ENCODE assay signal across 10 cellular contexts in the genomic region with DNA sequence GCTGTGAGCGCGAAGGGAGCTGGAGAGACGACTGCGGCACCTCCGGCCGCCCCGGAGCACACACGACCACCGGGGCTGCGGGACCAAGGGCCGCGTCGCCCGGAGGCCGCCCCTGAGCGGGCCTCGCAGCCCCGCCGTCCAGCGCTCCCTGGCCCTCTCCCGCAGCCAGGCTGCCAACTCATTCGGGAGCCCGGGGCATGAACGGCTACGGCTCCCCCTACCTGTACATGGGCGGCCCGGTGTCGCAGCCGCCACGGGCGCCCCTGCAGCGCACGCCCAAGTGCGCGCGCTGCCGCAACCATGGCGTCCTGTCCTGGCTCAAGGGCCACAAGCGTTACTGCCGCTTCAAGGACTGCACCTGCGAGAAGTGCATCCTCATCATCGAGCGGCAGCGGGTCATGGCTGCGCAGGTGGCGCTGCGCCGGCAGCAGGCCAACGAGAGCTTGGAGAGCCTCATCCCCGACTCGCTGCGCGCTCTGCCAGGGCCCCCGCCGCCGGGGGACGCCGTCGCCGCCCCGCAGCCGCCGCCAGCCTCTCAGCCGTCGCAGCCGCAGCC. TPM values are rescaled to one million over a fixed set of nuclear protein-coding genes. Genes with fewer than 3 reads are reported as not detected.
DNase-seq lines count a peak whose midpoint lies in the region; ATAC-seq, FAIRE-seq and TF ChIP-seq lines count a peak whose summit lies in the region.
"Had no signal": no experiment of that assay in that cellular context is flagged by ENCODE, and none has a peak within 500 bp of the region (broad histone marks: within the 10 kb centered on the region; RNA-seq: fewer than 3 reads in every experiment).

No MANE protein-coding gene starts in this region.

- DNase-seq in DMS153 (lab: John Stamatoyannopoulos, UW): peak; percentile 69
- DNase-seq in astrocyte (ENCODE audit: low read depth): no peak
- no peak for DNase-seq in lower lobe of right lung
- no peak for DNase-seq in immature natural killer cell
- no peak for DNase-seq in H4 (ENCODE audit: low spot score)
- no peak for DNase-seq in activated CD4-positive, alpha-beta memory T cell treated with anti-CD3 and anti-CD28 coated beads, Interleukin-2, amount 10 ng/mL, durations not matched to agents 7 days and 5 days
- no peak for DNase-seq in NCI-H2107 (lab: John Stamatoyannopoulos, UW)

- H3K27me3 Mint-ChIP-seq in astrocyte (ENCODE audit: low read depth, unreplicated experiment) (peaks cover 78% of the 10 kb centered on the region), immature natural killer cell (ENCODE audit: low read depth in 3 of 3) (peaks cover 33 to 49% (median 45%) of the 10 kb centered on the region in 3 donors)
- H3K27me3 Mint-ChIP-seq in activated CD4-positive, alpha-beta memory T cell treated with anti-CD3 and anti-CD28 coated beads, Interleukin-2, amount 10 ng/mL, durations not matched to agents 7 days and 5 days: peaks cover 82% of the 10 kb centered on the region

- H3K9ac ChIP-seq in HUES6 (ENCODE audit: low read length) (no peak overlapping the region), astrocyte (ENCODE audit: low read length) (no peak overlapping the region)

- peak overlapping the region; percentile 30 for H3K4me2 ChIP-seq in astrocyte (ENCODE audit: low read length)

- H3K27me3 ChIP-seq in HUES6 (ENCODE audit: control insufficient read depth, insufficient read depth, low read length) (peaks cover 100% of the 10 kb centered on the region), astrocyte (ENCODE audit: insufficient read depth, low read length) (peaks cover 86% of the 10 kb centered on the region), lower lobe of right lung (ENCODE audit: low read depth) (peaks cover 99% of the 10 kb centered on the region)

- H3K36me3 Mint-ChIP-seq in astrocyte (ENCODE audit: low read depth, unreplicated experiment): no peaks in the 10 kb centered on the region
- no peaks in the 10 kb centered on the region for H3K36me3 Mint-ChIP-seq in immature natural killer cell
- peaks cover 9% of the 10 kb centered on the region for H3K36me3 Mint-ChIP-seq in activated CD4-positive, alpha-beta memory T cell treated with anti-CD3 and anti-CD28 coated beads, Interleukin-2, amount 10 ng/mL, durations not matched to agents 7 days and 5 days (ENCODE audit: low read depth)

- H3K4me3 Mint-ChIP-seq in astrocyte (ENCODE audit: unreplicated experiment): no peak overlapping the region
- H3K4me3 Mint-ChIP-seq in immature natural killer cell: no peak overlapping the region
- no peak overlapping the region for H3K4me3 Mint-ChIP-seq in activated CD4-positive, alpha-beta memory T cell treated with anti-CD3 and anti-CD28 coated beads, Interleukin-2, amount 10 ng/mL, durations not matched to agents 7 days and 5 days

- H3K27ac Mint-ChIP-seq in astrocyte (ENCODE audit: unreplicated experiment) (no peak overlapping the region), immature natural killer cell (no peak overlapping the region)
- no peak overlapping the region for H3K27ac Mint-ChIP-seq in activated CD4-positive, alpha-beta memory T cell treated with anti-CD3 and anti-CD28 coated beads, Interleukin-2, amount 10 ng/mL, durations not matched to agents 7 days and 5 days

- no peak overlapping the region for H2AFZ ChIP-seq in astrocyte (ENCODE audit: low read depth, low read length)

- ATAC-seq in lower lobe of right lung: peak; percentile 14 to 20

- POLR2A ChIA-PET in activated CD4-positive, alpha-beta memory T cell treated with anti-CD3 and anti-CD28 coated beads, Interleukin-2, amount 10 ng/mL, durations not matched to agents 7 days and 5 days (lab: Charles Lee): no interaction called here

- FAIRE-seq in astrocyte (lab: Jason Lieb, UNC): no peak
- FAIRE-seq: TTC549 had no signal

- no peak for TF ChIP-seq CTCF in astrocyte (IDR thresholded peaks at IDR 0.05; ENCODE audit: insufficient read depth, low read depth, low read length)
- TF ChIP-seq CTCF in lower lobe of right lung (IDR thresholded peaks at IDR 0.05): no peak

- H3K36me3 ChIP-seq in HUES6 (ENCODE audit: control insufficient read depth, insufficient read depth, low read length) (no peaks in the 10 kb centered on the region), astrocyte (ENCODE audit: insufficient read depth, low read length) (no peaks in the 10 kb centered on the region), lower lobe of right lung (no peaks in the 10 kb centered on the region)

- H3K9me3 Mint-ChIP-seq in astrocyte (ENCODE audit: unreplicated experiment) (peaks cover 18% of the 10 kb centered on the region), immature natural killer cell (peaks cover 0 to 3% (median 0%) of the 10 kb centered on the region in 6 donors)
- H3K9me3 Mint-ChIP-seq in activated CD4-positive, alpha-beta memory T cell treated with anti-CD3 and anti-CD28 coated beads, Interleukin-2, amount 10 ng/mL, durations not matched to agents 7 days and 5 days: no peaks in the 10 kb centered on the region

- no peaks in the 10 kb centered on the region for H4K20me1 ChIP-seq in astrocyte (ENCODE audit: insufficient read depth, low read length)

- CTCF ChIA-PET in activated CD4-positive, alpha-beta memory T cell treated with anti-CD3 and anti-CD28 coated beads, Interleukin-2, amount 10 ng/mL, durations not matched to agents 7 days and 5 days (lab: Charles Lee): interaction anchor here (4.0 kb wide), 1 partner anchor 33 kb away, joined by 15 read pairs; no protein-coding TSS in a partner anchor

- no peaks in the 10 kb centered on the region for H3K9me3 ChIP-seq in HUES6 (ENCODE audit: control insufficient read depth, insufficient read depth, low read depth, low read length)
- peaks cover 3% of the 10 kb centered on the region for H3K9me3 ChIP-seq in astrocyte (ENCODE audit: insufficient read depth, low read depth, low read length)
- no peaks in the 10 kb centered on the region for H3K9me3 ChIP-seq in lower lobe of right lung

- no peaks in the 10 kb centered on the region for H3K4me1 Mint-ChIP-seq in astrocyte (ENCODE audit: low read depth, unreplicated experiment)
- H3K4me1 Mint-ChIP-seq in immature natural killer cell: peaks cover 0 to 7% of the 10 kb centered on the region in 2 donors
- H3K4me1 Mint-ChIP-seq in activated CD4-positive, alpha-beta memory T cell treated with anti-CD3 and anti-CD28 coated beads, Interleukin-2, amount 10 ng/mL, durations not matched to agents 7 days and 5 days: peaks cover 7% of the 10 kb centered on the region

- H3K79me2 ChIP-seq in astrocyte (ENCODE audit: insufficient read depth, low read length): no peaks in the 10 kb centered on the region

- H3K4me3 ChIP-seq in HUES6 (ENCODE audit: low read depth, low read length) (peak overlapping the region; percentile 59), astrocyte (ENCODE audit: insufficient read depth, low read depth, low read length) (no peak overlapping the region), lower lobe of right lung (peak overlapping the region; percentile 3)

- H3K4me1 ChIP-seq in HUES6 (ENCODE audit: control insufficient read depth, insufficient read depth, low read length) (peaks cover 29% of the 10 kb centered on the region), astrocyte (ENCODE audit: insufficient read depth, low read length) (no peaks in the 10 kb centered on the region), lower lobe of right lung (peaks cover 22% of the 10 kb centered on the region)

- no peak overlapping the region for H3K27ac ChIP-seq in HUES6 (ENCODE audit: low read depth, low read length)
- H3K27ac ChIP-seq in astrocyte (ENCODE audit: low read depth, low read length): no peak overlapping the region
- no peak overlapping the region for H3K27ac ChIP-seq in lower lobe of right lung

- intact Hi-C loops in lower lobe of right lung (cut with DNase I): no loop called here

RNA-seq across cellular contexts. Expression of a gene that starts 0.4 kb away (rescaled TPM):
- total RNA-seq in astrocyte: not detected in 2 replicates
- total RNA-seq in lower lobe of right lung: 0.24 TPM
- polyA plus RNA-seq in immature natural killer cell: not detected
- total RNA-seq in H4 (2014; rRNA removed; shearing (Covaris generic)): not detected in 2 replicates
- not detected for total RNA-seq in activated CD4-positive, alpha-beta memory T cell treated with anti-CD3 and anti-CD28 coated beads, Interleukin-2, amount 10 ng/mL, durations not matched to agents 7 days and 5 days
- total RNA-seq: posterior vena cava had no signal
